Comparison of ENCODE assay signal across 12 cellular contexts in the genomic region with DNA sequence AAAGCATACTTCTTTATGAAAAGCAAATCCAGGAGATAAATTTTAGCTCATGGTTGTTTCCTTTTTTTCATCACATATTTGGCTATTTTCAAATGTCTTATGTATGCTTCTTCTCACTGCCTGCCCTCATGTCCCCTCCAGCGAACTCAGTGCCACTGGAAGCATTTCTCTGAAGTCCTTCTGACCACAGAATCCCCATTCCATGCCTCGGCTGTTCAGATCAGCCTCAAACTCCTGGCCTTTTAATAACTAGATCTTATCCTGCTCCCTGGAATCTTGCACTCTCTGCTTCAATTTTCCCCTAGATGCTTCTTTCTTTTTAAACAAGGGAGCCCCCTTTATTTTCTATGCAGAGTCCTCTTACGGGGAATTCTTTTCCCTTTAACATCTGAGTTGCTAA. TPM values are rescaled to one million over a fixed set of nuclear protein-coding genes. Genes with fewer than 3 reads are reported as not detected.
A peak's percentile ranks its signal among the peaks of the same experiment; 100 is the strongest.
DNase-seq lines count a peak whose midpoint lies in the region; ATAC-seq and TF ChIP-seq lines count a peak whose summit lies in the region.
"Had no signal": no experiment of that assay in that cellular context is flagged by ENCODE, and none has a peak within 500 bp of the region (broad histone marks: within the 10 kb centered on the region; RNA-seq: fewer than 3 reads in every experiment).

No MANE protein-coding gene starts in this region.

- H3K4me1 ChIP-seq in H9 (ENCODE audit: insufficient read depth, low read length) (peaks cover 6% of the 10 kb centered on the region; the same call in 1 of the 2 replicates), foreskin keratinocyte (peaks cover 22% of the 10 kb centered on the region)
- H3K4me1 ChIP-seq: uterus had no signal

- intact Hi-C loops in posterior vena cava (cut with DNase I), result no loop called here

- H3K9ac ChIP-seq in H9 (ENCODE audit: extremely low read depth, insufficient read length, low read length), result no peak overlapping the region

- H3K79me1 ChIP-seq in H9 (ENCODE audit: insufficient read depth, low read depth, low read length, poor library complexity, severe bottlenecking), result no peaks in the 10 kb centered on the region

- H3K27me3 Mint-ChIP-seq in H9 (ENCODE audit: low read depth), result peaks cover 92% of the 10 kb centered on the region
- no peaks in the 10 kb centered on the region for H3K27me3 Mint-ChIP-seq in progenitor cell of endocrine pancreas

- no peak overlapping the region for H3K14ac ChIP-seq in H9 (ENCODE audit: insufficient read depth, low read length)

- H3K4ac ChIP-seq in H9 (ENCODE audit: low read depth, low read length), result no peak overlapping the region

- no peak overlapping the region for H2BK20ac ChIP-seq in H9 (ENCODE audit: low read depth, low read length, poor library complexity, severe bottlenecking)

- H3T11ph ChIP-seq in H9 (ENCODE audit: low read length), result no peak overlapping the region

- H3K36me3 Mint-ChIP-seq in H9 (ENCODE audit: insufficient read depth in 1 of 3, low read depth in 3 of 3) (peaks cover 0 to 21% (median 0%) of the 10 kb centered on the region in 3 experiments; a peak in 2 of 7 replicates), progenitor cell of endocrine pancreas (ENCODE audit: insufficient read depth) (peaks cover 5% of the 10 kb centered on the region)

- TF ChIP-seq CTCF in H9 (conservative IDR thresholded peaks at IDR 0.05) (no peak), foreskin keratinocyte (conservative IDR thresholded peaks at IDR 0.05) (no peak), progenitor cell of endocrine pancreas (IDR thresholded peaks at IDR 0.05; ENCODE audit: unreplicated experiment) (no peak)

- WGBS in H9 (ENCODE audit: extremely low coverage, insufficient read length, low lambda C conversion rate), result no CpG with 5 or more reads among the region's 3 CpGs

- H3K23me2 ChIP-seq in H9 (ENCODE audit: insufficient read length, low read depth, low read length, poor library complexity, severe bottlenecking), result peaks cover 4% of the 10 kb centered on the region

- H3K56ac ChIP-seq in H9 (ENCODE audit: insufficient read length, low read depth, low read length), result no peak overlapping the region

- H2AK5ac ChIP-seq in H9 (ENCODE audit: insufficient read length, low read length), result no peak overlapping the region

- H4K91ac ChIP-seq in H9 (ENCODE audit: insufficient read length, low read depth, low read length), result no peak overlapping the region

- no peak overlapping the region for H3K18ac ChIP-seq in H9 (ENCODE audit: insufficient read length, low read depth, low read length)

- H3K23ac ChIP-seq in H9 (ENCODE audit: insufficient read length, low read depth, low read length), result no peak overlapping the region

- in situ Hi-C loops in SK-MEL-5 (cut with HindIII; ENCODE audit: low pct_unique_long_range_greater_than_20kb, low sequenced_read_pairs), result no loop called here

- no peak overlapping the region for H2BK120ac ChIP-seq in H9 (ENCODE audit: low read depth, low read length, poor library complexity, severe bottlenecking)

- H2BK15ac ChIP-seq in H9 (ENCODE audit: low read depth, low read length), result no peak overlapping the region

- no peak overlapping the region for H3K27ac ChIP-seq in H9 (ENCODE audit: insufficient read length, low read depth, low read length)
- H3K27ac ChIP-seq in foreskin keratinocyte, result peak overlapping the region; percentile 5
- H3K27ac ChIP-seq: uterus, VCaP had no signal

- DNase-seq in H9, result no peak
- DNase-seq in SK-MEL-5 (ENCODE audit: low read depth, low spot score), result peak; percentile 30
- no peak for DNase-seq in foreskin keratinocyte
- no peak for DNase-seq in progenitor cell of endocrine pancreas (ENCODE audit: low spot score, unreplicated experiment)
- DNase-seq in NCI-H1694 (lab: John Stamatoyannopoulos, UW), result no peak
- DNase-seq in posterior vena cava (ENCODE audit: low spot score), result no peak
- DNase-seq: activated CD8-positive, alpha-beta T cell treated with anti-CD3 and anti-CD28 coated beads, Interleukin-2, amount 10 ng/mL, durations not matched to agents 7 days and 5 days; SW 1271 had no signal

- H3K27ac Mint-ChIP-seq in H9 (peak overlapping the region in 1 of 3 experiments; percentile 1; a peak in 1 of 7 replicates), progenitor cell of endocrine pancreas (peak overlapping the region; percentile 98)
- H3K27ac Mint-ChIP-seq: activated CD8-positive, alpha-beta T cell treated with anti-CD3 and anti-CD28 coated beads, Interleukin-2, amount 10 ng/mL, durations not matched to agents 7 days and 5 days; stimulated activated naive CD8-positive, alpha-beta T cell treated with anti-CD3 and anti-CD28 coated beads, Interleukin-15, Interleukin-2, amounts not matched to agents 100 ng/mL and 50 ng/mL, for 24 hours had no signal

- H3K9me3 Mint-ChIP-seq in H9 (no peaks in the 10 kb centered on the region), progenitor cell of endocrine pancreas (ENCODE audit: low read depth) (no peaks in the 10 kb centered on the region)
- H3K9me3 Mint-ChIP-seq: stimulated activated naive CD8-positive, alpha-beta T cell treated with anti-CD3 and anti-CD28 coated beads, Interleukin-15, Interleukin-2, amounts not matched to agents 100 ng/mL and 50 ng/mL, for 24 hours had no signal

- no peaks in the 10 kb centered on the region for H4K20me1 ChIP-seq in H9 (ENCODE audit: control insufficient read depth, insufficient read depth, insufficient read length)

- no peaks in the 10 kb centered on the region for H3K9me3 ChIP-seq in H9 (ENCODE audit: control insufficient read depth, low read depth, low read length)
- H3K9me3 ChIP-seq: uterus had no signal

- no peak overlapping the region for H2BK12ac ChIP-seq in H9 (ENCODE audit: insufficient read length, low read depth, low read length)

- H3K4me3 Mint-ChIP-seq in H9 (peak overlapping the region; percentile 61 to 86; a peak in 4 of 5 replicates), progenitor cell of endocrine pancreas (ENCODE audit: low read depth) (peak overlapping the region; percentile 84)

- H2BK5ac ChIP-seq in H9 (ENCODE audit: insufficient read length, low read length), result no peak overlapping the region

- ATAC-seq in foreskin keratinocyte (no peak), HG03095 (IDR thresholded peaks at IDR 0.05; ENCODE audit: unreplicated experiment) (no peak)
- ATAC-seq: activated CD8-positive, alpha-beta T cell treated with anti-CD3 and anti-CD28 coated beads, Interleukin-2, amount 10 ng/mL, durations not matched to agents 7 days and 5 days had no signal

- H3K4me1 Mint-ChIP-seq in H9, result peaks cover 37 to 38% of the 10 kb centered on the region in 2 experiments
- H3K4me1 Mint-ChIP-seq in progenitor cell of endocrine pancreas (ENCODE audit: low read depth), result peaks cover 56% of the 10 kb centered on the region

- H2AFZ ChIP-seq in H9 (ENCODE audit: low read length), result no peak overlapping the region

- H3K4me2 ChIP-seq in H9 (ENCODE audit: insufficient read depth, insufficient read length, low read length), result peak overlapping the region; percentile 97

- H3K79me2 ChIP-seq in H9 (ENCODE audit: insufficient read depth, low read length), result no peaks in the 10 kb centered on the region

- no peak overlapping the region for H4K8ac ChIP-seq in H9 (replicated peaks; ENCODE audit: insufficient read length, low read depth, low read length)

- H4K5ac ChIP-seq in H9 (ENCODE audit: insufficient read length, low read depth, low read length), result no peak overlapping the region

- H3K27me3 ChIP-seq in H9 (ENCODE audit: insufficient read depth, low read length), result peaks cover 3% of the 10 kb centered on the region; the same call in 1 of the 2 replicates
- no peaks in the 10 kb centered on the region for H3K27me3 ChIP-seq in foreskin keratinocyte
- H3K27me3 ChIP-seq: uterus had no signal

RNA-seq across cellular contexts. Expression of a gene that starts 10.1 kb away (rescaled TPM):
- total RNA-seq in H9 (2021), result 7.7 and 8.0 TPM in 2 replicates
- total RNA-seq in SK-MEL-5 (2014; rRNA removed; shearing (Covaris generic)), result 167 and 177 TPM in 2 replicates
- polyA plus RNA-seq in SK-MEL-5 (2015; cell fraction: cytosol; rRNA removed), result 125 and 153 TPM in 2 replicates
- polyA plus RNA-seq in SK-MEL-5 (2015; cell fraction: nucleus; rRNA removed), result 53.2 and 86.5 TPM in 2 replicates
- total RNA-seq in foreskin keratinocyte, result 46.8 and 53.6 TPM in 2 replicates
- polyA plus RNA-seq in foreskin keratinocyte, result 23.4 and 24.5 TPM in 2 replicates
- total RNA-seq in progenitor cell of endocrine pancreas, result 51.3 and 54.1 TPM in 2 replicates
- 10 to 100 TPM; 15.1 to 26.0 TPM for total RNA-seq in posterior vena cava
